ENCODE assay signal across 11 cellular contexts in genomic region chrX:116961872-116962582, GRCh38.
DNase-seq lines count a peak whose midpoint lies in the region.
"Had no signal": no experiment of that assay in that cellular context is flagged by ENCODE, and none has a peak within 500 bp of the region (broad histone marks: within the 10 kb centered on the region; RNA-seq: fewer than 3 reads in every experiment).

No MANE protein-coding gene starts in this region.

- DNase-seq in NCI-H748 (lab: John Stamatoyannopoulos, UW; ENCODE audit: unreplicated experiment) = peak; percentile 58
- no peak for DNase-seq in NCI-H748 treated with DMSO at 0.1 percent for 48 hours (lab: John Stamatoyannopoulos, UW)
- DNase-seq in NCI-H460 (ENCODE audit: extremely low read depth, low read depth) = peak; percentile 2
- peak; percentile 1 for DNase-seq in fibroblast of the conjunctiva (ENCODE audit: low read depth)
- DNase-seq in superior temporal gyrus (ENCODE audit: extremely low spot score) = peak; percentile 9
- no peak for DNase-seq in activated effector memory CD4-positive, alpha-beta T cell treated with Interleukin-2 at 50 U/mL for 16 hours
- DNase-seq in NCI-H82 (lab: John Stamatoyannopoulos, UW) = no peak
- no peak for DNase-seq in stimulated activated CD4-positive, alpha-beta T cell treated with anti-CD3 and anti-CD28 coated beads, Interleukin-15, amount 100 ng/mL, for 24 hours
- DNase-seq: activated naive CD8-positive, alpha-beta T cell treated with anti-CD3 and anti-CD28 coated beads, Interleukin-2, amount 50 U/mL, for 24 hours; AML-193; NCI-H2171 treated with DMSO at 0.1 percent for 48 hours had no signal

Comparison
In these comparisons a context has a peak if more than half of its experiments do, and no peak if none do; other contexts are left out.
1. DNase-seq: peak in NCI-H748 (single experiment), NCI-H460 (single experiment), fibroblast of the conjunctiva (single experiment) and superior temporal gyrus (single experiment); none in NCI-H748 treated with DMSO at 0.1 percent for 48 hours (single experiment), activated effector memory CD4-positive, alpha-beta T cell treated with Interleukin-2 at 50 U/mL for 16 hours (single experiment), NCI-H82 (single experiment) and stimulated activated CD4-positive, alpha-beta T cell treated with anti-CD3 and anti-CD28 coated beads, Interleukin-15, amount 100 ng/mL, for 24 hours (single experiment).